ENCODE assay signal across 2 cellular contexts in genomic region chr1:154986736-154987135, GRCh38. TPM values are rescaled to one million over a fixed set of nuclear protein-coding genes. Genes with fewer than 3 reads are reported as not detected.
"Had no signal": no experiment of that assay in that cellular context is flagged by ENCODE, and none has a peak within 500 bp of the region (broad histone marks: within the 10 kb centered on the region; RNA-seq: fewer than 3 reads in every experiment).

No MANE protein-coding gene starts in this region.

RNA-seq across cellular contexts. Expression of gene LENEP, which starts 6.7 kb away (rescaled TPM):
- total RNA-seq: G401 had no signal
- polyA plus RNA-seq: GM12878 had no signal
